32 cellular contexts compared by ENCODE assay signal in genomic region chr5:90691533-90691932, GRCh38.
"Had no signal": no experiment of that assay in that cellular context is flagged by ENCODE, and none has a peak within 500 bp of the region (broad histone marks: within the 10 kb centered on the region; RNA-seq: fewer than 3 reads in every experiment).

No MANE protein-coding gene starts in this region.

- ATAC-seq: activated naive CD4-positive, alpha-beta T cell treated with anti-CD3 and anti-CD28 coated beads, Interleukin-2, amount 50 U/mL, for 72 hours; activated naive CD8-positive, alpha-beta T cell treated with anti-CD3 and anti-CD28 coated beads, Interleukin-2, amount 50 U/mL, for 24 hours; activated T-cell treated with anti-CD3 and anti-CD28 coated beads, Interleukin-2, amount 50 U/mL, for 4 hours; activated T-cell treated with anti-CD3 and anti-CD28 coated beads, Interleukin-2, amount 50 U/mL, for 72 hours; activated T-helper 17 cell treated with anti-CD3 and anti-CD28 coated beads, Interleukin-2, amount 50 U/mL, for 72 hours; body of pancreas had no signal

- H3K9me3 ChIP-seq: adrenal gland, ascending aorta, body of pancreas, breast epithelium had no signal

- H3K36me3 ChIP-seq: adrenal gland, ascending aorta, brain microvascular endothelial cell, cardiac muscle cell had no signal

- H3K4me1 ChIP-seq: adrenal gland, ascending aorta, body of pancreas, breast epithelium had no signal

- FAIRE-seq: astrocyte, bronchial epithelial cell had no signal

- H3K27me3 ChIP-seq: adrenal gland, ascending aorta, body of pancreas, brain microvascular endothelial cell, breast epithelium, cardiac muscle cell had no signal

- DNase-seq: activated effector memory CD4-positive, alpha-beta T cell treated with anti-CD3 and anti-CD28 coated beads, Interleukin-2, amount 50 U/mL, for 16 hours; activated effector memory CD4-positive, alpha-beta T cell treated with Interleukin-2 at 50 U/mL for 16 hours; activated gamma-delta T cell treated with Interleukin-2 at 50 U/mL for 16 hours; activated naive CD4-positive, alpha-beta T cell; activated naive CD4-positive, alpha-beta T cell treated with anti-CD3 and anti-CD28 coated beads for 36 hours; activated naive CD4-positive, alpha-beta T cell treated with anti-CD3 and anti-CD28 coated beads, Interleukin-2, amount 10 ng/mL, durations not matched to agents 7 days and 5 days; activated naive CD4-positive, alpha-beta T cell treated with anti-CD3 and anti-CD28 coated beads, Interleukin-2, amount 50 U/mL, for 16 hours; activated naive CD4-positive, alpha-beta T cell treated with Interleukin-2 at 50 U/mL for 16 hours; activated naive CD8-positive, alpha-beta T cell treated with anti-CD3 and anti-CD28 coated beads for 36 hours; activated naive CD8-positive, alpha-beta T cell treated with anti-CD3 and anti-CD28 coated beads, Interleukin-2, amount 10 ng/mL, durations not matched to agents 7 days and 5 days; activated naive CD8-positive, alpha-beta T cell treated with anti-CD3 and anti-CD28 coated beads, Interleukin-2, amount 50 U/mL, for 24 hours; activated T-cell treated with anti-CD3 and anti-CD28 coated beads, Interleukin-2, amount 50 U/mL, for 24 hours; activated T-cell treated with anti-CD3 and anti-CD28 coated beads, Interleukin-2, amount 50 U/mL, for 4 hours; activated T-cell treated with anti-CD3 and anti-CD28 coated beads, Interleukin-2, amount 50 U/mL, for 48 hours; activated T-cell treated with anti-CD3 and anti-CD28 coated beads, Interleukin-2, amount 50 U/mL, for 72 hours; adrenal gland; amniotic stem cell; amygdala; anterior cingulate cortex; aorta; body of pancreas; brain microvascular endothelial cell; caudate nucleus; central memory CD4-positive, alpha-beta T cell; cerebellar nuclear complex had no signal

- H3K27ac ChIP-seq: adrenal gland, ascending aorta, body of pancreas, brain microvascular endothelial cell, breast epithelium, cardiac muscle cell had no signal

- H3K4me3 ChIP-seq: adrenal gland, ascending aorta, body of pancreas, breast epithelium, cardiac muscle cell had no signal
